In genomic region chr12:27541031-27541719, GRCh38 we compare ENCODE assay signal across 15 cellular contexts. TPM values are rescaled to one million over a fixed set of nuclear protein-coding genes. Genes with fewer than 3 reads are reported as not detected.
DNase-seq lines count a peak whose midpoint lies in the region; ATAC-seq and TF ChIP-seq lines count a peak whose summit lies in the region.
"Had no signal": no experiment of that assay in that cellular context is flagged by ENCODE, and none has a peak within 500 bp of the region (broad histone marks: within the 10 kb centered on the region; RNA-seq: fewer than 3 reads in every experiment).

No MANE protein-coding gene starts in this region.

- intact Hi-C loops in HCT116 (cut with micrococcal nuclease) (no loop called here), left ventricle myocardium inferior (cut with micrococcal nuclease) (no loop called here)

- H3K27me3 ChIP-seq in HCT116 (ENCODE audit: insufficient read depth, low read length) (no peaks in the 10 kb centered on the region), left ventricle myocardium inferior (ENCODE audit: low read depth) (no peaks in the 10 kb centered on the region), smooth muscle cell (ENCODE audit: low read depth) (no peaks in the 10 kb centered on the region)

- H3K4me1 Mint-ChIP-seq in activated T-cell treated with anti-CD3 and anti-CD28 coated beads, Interleukin-2, amount 50 U/mL, for 24 hours (ENCODE audit: low read depth) = peaks cover 3% of the 10 kb centered on the region

- TF ChIP-seq CTCF in HCT116 (IDR thresholded peaks at IDR 0.05 in 2 of 3, conservative IDR thresholded peaks at IDR 0.05 in 1 of 3; ENCODE audit: borderline replicate concordance in 1 of 3, insufficient read depth in 1 of 3, low read depth in 2 of 3, low read length in 2 of 3) = no peak
- no peak for TF ChIP-seq CTCF in left ventricle myocardium inferior (IDR thresholded peaks at IDR 0.05; ENCODE audit: borderline replicate concordance)
- TF ChIP-seq CTCF in smooth muscle cell (IDR thresholded peaks at IDR 0.05; ENCODE audit: borderline replicate concordance, insufficient read depth, poor library complexity, severe bottlenecking) = no peak

- H4K20me1 ChIP-seq in HCT116 (ENCODE audit: insufficient read depth) (no peaks in the 10 kb centered on the region), smooth muscle cell (ENCODE audit: low read depth) (peaks cover 60% of the 10 kb centered on the region)

- H3K9ac ChIP-seq in HCT116 (ENCODE audit: low read length) (no peak overlapping the region), smooth muscle cell (ENCODE audit: low read depth) (no peak overlapping the region)

- peaks cover 88% of the 10 kb centered on the region for H3K79me2 ChIP-seq in HCT116 (ENCODE audit: insufficient read depth, low read length)
- H3K79me2 ChIP-seq in smooth muscle cell (ENCODE audit: low read depth) = peaks cover 92% of the 10 kb centered on the region

- no peaks in the 10 kb centered on the region for H3K9me3 Mint-ChIP-seq in activated T-cell treated with anti-CD3 and anti-CD28 coated beads, Interleukin-2, amount 50 U/mL, for 24 hours

- RAD21 ChIA-PET in HCT116 (lab: Charles Lee; ENCODE audit: low non-redundant PET in 1 of 2, low total read pairs in 2 of 2, uncharacterized antibody in 2 of 2, unreplicated experiment in 2 of 2) = no interaction called here

- no peaks in the 10 kb centered on the region for H3K9me2 ChIP-seq in HCT116 (ENCODE audit: insufficient read depth)

- no peak for TF ChIP-seq RAD21 in HCT116 (IDR thresholded peaks at IDR 0.05; ENCODE audit: low read depth)

- POLR2A ChIA-PET in HCT116 (lab: Charles Lee) = interaction anchor here (1.4 kb wide), 1 partner anchor 9 kb away, joined by 3 read pairs; no protein-coding TSS in a partner anchor

- peaks cover 18 to 22% of the 10 kb centered on the region in 2 experiments for H3K4me1 ChIP-seq in HCT116 (ENCODE audit: control insufficient read depth in 1 of 2, insufficient read depth in 2 of 2, low read length in 2 of 2)
- peaks cover 87% of the 10 kb centered on the region for H3K4me1 ChIP-seq in left ventricle myocardium inferior
- peaks cover 26% of the 10 kb centered on the region for H3K4me1 ChIP-seq in smooth muscle cell (ENCODE audit: low read depth)

- peaks cover 19% of the 10 kb centered on the region for H3F3A ChIP-seq in smooth muscle cell (ENCODE audit: low read depth)

- H2AFZ ChIP-seq in HCT116 (ENCODE audit: low read depth, low read length, poor library complexity, severe bottlenecking) (no peak overlapping the region), smooth muscle cell (ENCODE audit: low read depth) (no peak overlapping the region)

- CTCF ChIA-PET in HCT116 (lab: Charles Lee) = no interaction called here

- H3K9me3 ChIP-seq in HCT116 (ENCODE audit: control insufficient read depth in 1 of 2, insufficient read depth in 1 of 2, low read depth in 1 of 2, low read length in 2 of 2) (no peaks in the 10 kb centered on the region), left ventricle myocardium inferior (replicated peaks) (no peaks in the 10 kb centered on the region), smooth muscle cell (replicated peaks; ENCODE audit: low read depth) (no peaks in the 10 kb centered on the region)
- H3K9me3 ChIP-seq: psoas muscle had no signal

- BruUV-seq in HCT116 (replicated peaks; lab: Mats Ljungman, UMichigan) = no TSS peak

- no peak overlapping the region for H3K4me3 Mint-ChIP-seq in activated T-cell treated with anti-CD3 and anti-CD28 coated beads, Interleukin-2, amount 50 U/mL, for 24 hours

- 73% methylated on average over 8 of the region's 8 CpGs for WGBS in smooth muscle cell (ENCODE audit: low lambda C conversion rate)

- H3K27ac Mint-ChIP-seq in activated T-cell treated with anti-CD3 and anti-CD28 coated beads, Interleukin-2, amount 50 U/mL, for 24 hours = no peak overlapping the region

- no peak for TF ChIP-seq POLR2A in HCT116 (IDR thresholded peaks at IDR 0.05; ENCODE audit: borderline replicate concordance, extremely low read depth, insufficient read depth, insufficient read length)

- H3K4me2 ChIP-seq in HCT116 (ENCODE audit: low read length) = no peak overlapping the region
- peak overlapping the region; percentile 75 for H3K4me2 ChIP-seq in smooth muscle cell

- H3K4me3 ChIP-seq in HCT116 (replicated peaks in 1 of 2; ENCODE audit: low read depth in 1 of 2, low read length in 2 of 2) (no peak overlapping the region), left ventricle myocardium inferior (no peak overlapping the region), smooth muscle cell (no peak overlapping the region)
- H3K4me3 ChIP-seq: K562, psoas muscle had no signal

- H3K27ac ChIP-seq in HCT116 (ENCODE audit: low read depth, low read length) (no peak overlapping the region), left ventricle myocardium inferior (replicated peaks) (peak overlapping the region; percentile 77), smooth muscle cell (ENCODE audit: low read depth) (peak overlapping the region; percentile 94)
- H3K27ac ChIP-seq: psoas muscle had no signal

- no peaks in the 10 kb centered on the region for H3K36me3 ChIP-seq in HCT116 (ENCODE audit: control insufficient read depth in 1 of 2, insufficient read depth in 2 of 2, low read length in 2 of 2)
- H3K36me3 ChIP-seq in left ventricle myocardium inferior = peaks cover 4% of the 10 kb centered on the region
- H3K36me3 ChIP-seq in smooth muscle cell (ENCODE audit: low read depth) = no peaks in the 10 kb centered on the region

- peak; percentile 30; the same call in 1 of the 2 replicates for ATAC-seq in HCT116
- ATAC-seq: K562, psoas muscle had no signal

- peaks cover 7% of the 10 kb centered on the region for H3K27me3 Mint-ChIP-seq in activated T-cell treated with anti-CD3 and anti-CD28 coated beads, Interleukin-2, amount 50 U/mL, for 24 hours

- no peaks in the 10 kb centered on the region for H3K36me3 Mint-ChIP-seq in activated T-cell treated with anti-CD3 and anti-CD28 coated beads, Interleukin-2, amount 50 U/mL, for 24 hours (ENCODE audit: low read depth)

- DNase-seq in HCT116 (ENCODE audit: low read depth, low spot score) (no peak), SW480 (ENCODE audit: low spot score) (peak; percentile 78), left ventricle myocardium inferior (no peak), smooth muscle cell (lab: John Stamatoyannopoulos, UW; ENCODE audit: unreplicated experiment) (no peak), HuH-7.5 (ENCODE audit: low spot score) (no peak)
- no peak for DNase-seq in activated T-cell treated with anti-CD3 and anti-CD28 coated beads, Interleukin-2, amount 50 U/mL, for 24 hours
- DNase-seq in stimulated activated CD4-positive, alpha-beta T cell treated with anti-CD3 and anti-CD28 coated beads, Interleukin-4, amount 100 ng/mL, for 4 hours = no peak
- DNase-seq: activated gamma-delta T cell treated with Interleukin-2 at 50 U/mL for 16 hours; C1 segment of cervical spinal cord; effector memory CD4-positive, alpha-beta T cell; kidney; NCI-H1105; psoas muscle; stimulated activated CD4-positive, alpha-beta T cell treated with anti-CD3 and anti-CD28 coated beads, Interleukin-15, amount 100 ng/mL, for 24 hours had no signal

TF ChIP-seq in HCT116, 20 proteins besides CTCF, POLR2A, EP300 and RAD21:
- no peak for TF ChIP-seq ELF1 (IDR thresholded peaks at IDR 0.05; ENCODE audit: borderline replicate concordance, low read depth)
- TF ChIP-seq JUND (IDR thresholded peaks at IDR 0.05) = no peak
- no peak for TF ChIP-seq CEBPB (IDR thresholded peaks at IDR 0.05; ENCODE audit: low read depth)
- no peak for TF ChIP-seq SIN3A (IDR thresholded peaks at IDR 0.05; ENCODE audit: low read depth)
- no peak for TF ChIP-seq ZFX (IDR thresholded peaks at IDR 0.05)
TF ChIP-seq in HCT116: peak in this region for 0.

RNA-seq across cellular contexts. Expression of gene PPFIBP1, which starts 17.2 kb away (rescaled TPM):
- total RNA-seq in HCT116 (2021; ENCODE audit: unreplicated experiment) (102 TPM), left ventricle myocardium inferior (258 TPM), smooth muscle cell (150 and 156 TPM in 2 replicates)
- 33.8 and 36.6 TPM in 2 replicates for polyA plus RNA-seq in HCT116 (2012)
- 45.7 and 79.1 TPM in 2 replicates for polyA plus RNA-seq in smooth muscle cell
